In the genomic region with DNA sequence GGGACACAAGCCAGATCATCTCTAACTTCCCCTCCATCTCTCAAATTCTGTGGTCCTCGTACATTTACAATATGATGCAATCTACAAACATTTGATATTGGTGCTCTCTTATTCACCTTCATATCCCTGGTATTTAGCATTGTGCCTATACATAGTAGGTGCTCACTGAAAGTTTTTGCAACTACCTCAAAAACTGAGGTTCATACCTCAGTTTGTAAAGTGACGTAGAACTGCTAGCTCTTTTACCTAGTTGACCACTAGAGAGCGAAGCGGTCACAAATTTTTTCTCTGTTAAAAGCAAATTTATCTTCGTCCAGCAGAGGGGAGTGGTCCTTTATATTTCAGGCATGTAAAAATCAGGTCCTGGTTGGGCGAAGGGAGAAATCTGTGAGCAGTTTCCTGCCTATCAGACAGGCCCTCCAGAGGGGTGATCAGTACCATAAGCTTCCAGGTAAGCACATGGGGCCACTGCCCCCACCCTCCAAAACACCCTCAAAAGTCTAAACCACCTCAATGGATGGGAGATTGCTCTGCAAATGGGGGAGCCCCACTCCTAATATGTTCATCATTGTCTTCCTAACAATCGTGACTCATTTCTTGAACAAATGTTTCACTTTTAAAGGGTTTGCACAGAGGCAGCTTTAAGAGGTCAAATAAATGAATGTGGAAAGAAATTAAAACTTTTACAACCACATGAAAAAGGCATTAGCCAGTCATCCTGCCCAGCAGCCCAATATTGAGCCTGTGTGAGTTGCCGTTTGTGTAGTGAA, we compare ENCODE assay signal across 8 cellular contexts. TPM values are rescaled to one million over a fixed set of nuclear protein-coding genes. Genes with fewer than 3 reads are reported as not detected.
A peak's percentile ranks its signal among the peaks of the same experiment; 100 is the strongest.
DNase-seq lines count a peak whose midpoint lies in the region; ATAC-seq and TF ChIP-seq lines count a peak whose summit lies in the region.

No MANE protein-coding gene starts in this region.

- no peaks in the 10 kb centered on the region for H3K36me3 ChIP-seq in Caco-2 (ENCODE audit: control insufficient read depth, insufficient read depth, low read length)

- H3K4me1 ChIP-seq in Caco-2, result no peaks in the 10 kb centered on the region

- ATAC-seq in GM19035 (IDR thresholded peaks at IDR 0.05; ENCODE audit: unreplicated experiment) (peak; percentile 78), HG03457 (IDR thresholded peaks at IDR 0.05; ENCODE audit: unreplicated experiment) (peak; percentile 44)

- H3K27me3 ChIP-seq in Caco-2 (replicated peaks; ENCODE audit: control insufficient read depth, insufficient read depth, low read length), result no peaks in the 10 kb centered on the region

- no peak overlapping the region for H3K27ac Mint-ChIP-seq in Caco-2 (ENCODE audit: unreplicated experiment)
- H3K27ac Mint-ChIP-seq in activated T-cell treated with anti-CD3 and anti-CD28 coated beads, Interleukin-2, amount 50 U/mL, for 24 hours, result peak overlapping the region; percentile 83

- no TSS peak for BruUV-seq in Caco-2 (replicated peaks; lab: Mats Ljungman, UMichigan)

- H3K27me3 Mint-ChIP-seq in Caco-2 (ENCODE audit: insufficient read depth, unreplicated experiment), result no peaks in the 10 kb centered on the region
- no peaks in the 10 kb centered on the region for H3K27me3 Mint-ChIP-seq in activated T-cell treated with anti-CD3 and anti-CD28 coated beads, Interleukin-2, amount 50 U/mL, for 24 hours

- intact Hi-C loops in Caco-2 (cut with micrococcal nuclease; ENCODE audit: unreplicated experiment), result loop anchor here (1.0 kb wide), 2 partner anchors 33 to 110 kb away; no protein-coding TSS in a partner anchor

- TF ChIP-seq CTCF in Caco-2 (IDR thresholded peaks at IDR 0.05; ENCODE audit: insufficient read depth in 1 of 2, low read depth in 1 of 2, low read length in 1 of 2, severe bottlenecking in 1 of 2, unreplicated experiment in 1 of 2) (peak; percentile 77 to 85), retinal pigment epithelial cell (conservative IDR thresholded peaks at IDR 0.05; ENCODE audit: low read depth, low read length) (peak; percentile 82)

- H3K9me3 ChIP-seq in Caco-2, result no peaks in the 10 kb centered on the region

- H3K36me3 Mint-ChIP-seq in Caco-2 (ENCODE audit: insufficient read depth, unreplicated experiment), result no peaks in the 10 kb centered on the region
- H3K36me3 Mint-ChIP-seq in activated T-cell treated with anti-CD3 and anti-CD28 coated beads, Interleukin-2, amount 50 U/mL, for 24 hours (ENCODE audit: low read depth), result no peaks in the 10 kb centered on the region

- POLR2A ChIA-PET in Caco-2 (lab: Charles Lee), result interaction anchor here (0.6 to 1.2 kb wide), 3 partner anchors 10 to 13 kb away, joined by 3 to 5 read pairs (median 4); no protein-coding TSS in a partner anchor

- H3K4me3 Mint-ChIP-seq in Caco-2 (ENCODE audit: unreplicated experiment), result no peak overlapping the region
- no peak overlapping the region for H3K4me3 Mint-ChIP-seq in activated T-cell treated with anti-CD3 and anti-CD28 coated beads, Interleukin-2, amount 50 U/mL, for 24 hours

- peaks cover 16% of the 10 kb centered on the region for H3K4me1 Mint-ChIP-seq in Caco-2 (ENCODE audit: low read depth, unreplicated experiment)
- H3K4me1 Mint-ChIP-seq in activated T-cell treated with anti-CD3 and anti-CD28 coated beads, Interleukin-2, amount 50 U/mL, for 24 hours (ENCODE audit: low read depth), result peaks cover 23% of the 10 kb centered on the region

- CTCF ChIA-PET in Caco-2 (lab: Charles Lee), result interaction anchor here (0.6 to 2.9 kb wide), 17 partner anchors 10 to 243 kb away, joined by 3 to 41 read pairs (median 4); partner anchors contain the start of gene HLCS

- no peaks in the 10 kb centered on the region for H3K9me3 Mint-ChIP-seq in Caco-2 (ENCODE audit: unreplicated experiment)
- H3K9me3 Mint-ChIP-seq in activated T-cell treated with anti-CD3 and anti-CD28 coated beads, Interleukin-2, amount 50 U/mL, for 24 hours, result no peaks in the 10 kb centered on the region

- H3K4me3 ChIP-seq in Caco-2 (ENCODE audit: low read depth, low read length) (no peak overlapping the region), retinal pigment epithelial cell (ENCODE audit: low read length) (no peak overlapping the region)

- peak; percentile 60 to 72 for DNase-seq in Caco-2
- peak; percentile 82 for DNase-seq in NCI-H748 (lab: John Stamatoyannopoulos, UW; ENCODE audit: unreplicated experiment)
- peak; percentile 54 for DNase-seq in activated T-cell treated with anti-CD3 and anti-CD28 coated beads, Interleukin-2, amount 50 U/mL, for 24 hours
- DNase-seq in glomerular visceral epithelial cell (ENCODE audit: extremely low spot score), result peak; percentile 70
- DNase-seq in retinal pigment epithelial cell (ENCODE audit: low read depth), result no peak
- DNase-seq in occipital lobe (lab: John Stamatoyannopoulos, UW), result no peak

RNA-seq across cellular contexts. Expression of gene HLCS, which starts 10.6 kb away (rescaled TPM):
- total RNA-seq in Caco-2 (2022) (21.8 and 26.2 TPM in 2 replicates), occipital lobe (28.1 TPM)

RNA-seq across cellular contexts. Expression of gene RIPPLY3, which starts 29.4 kb away (rescaled TPM):
- 0.91 and 1.2 TPM in 2 replicates for total RNA-seq in Caco-2 (2022)
- not detected for total RNA-seq in occipital lobe

Comparison
In these comparisons a context has a peak if more than half of its experiments do, and no peak if none do; other contexts are left out.
1. DNase-seq: peak in Caco-2 (2 of 2), NCI-H748 (single experiment), activated T-cell treated with anti-CD3 and anti-CD28 coated beads, Interleukin-2, amount 50 U/mL, for 24 hours (single experiment) and glomerular visceral epithelial cell (single experiment); none in retinal pigment epithelial cell (single experiment) and occipital lobe (single experiment).